In genomic region chr10:59606551-59606961, GRCh38 we compare ENCODE assay signal across 15 cellular contexts.
DNase-seq lines count a peak whose midpoint lies in the region; ATAC-seq, FAIRE-seq and TF ChIP-seq lines count a peak whose summit lies in the region.
"Had no signal": no experiment of that assay in that cellular context is flagged by ENCODE, and none has a peak within 500 bp of the region (broad histone marks: within the 10 kb centered on the region; RNA-seq: fewer than 3 reads in every experiment).

No MANE protein-coding gene starts in this region.

- no peak overlapping the region for H3K4me3 ChIP-seq in HEK293 (ENCODE audit: low read depth, low read length)
- no peak overlapping the region for H3K4me3 ChIP-seq in epithelial cell of esophagus (ENCODE audit: low read length)
- H3K4me3 ChIP-seq in mesendoderm (ENCODE audit: low read length), result no peak overlapping the region
- no peak overlapping the region for H3K4me3 ChIP-seq in spleen
- H3K4me3 ChIP-seq: cardiac muscle cell had no signal

- H3K79me2 ChIP-seq in mesendoderm (ENCODE audit: control insufficient read depth, insufficient read depth, low read length), result no peaks in the 10 kb centered on the region

- TF ChIP-seq POLR2A in spleen (IDR thresholded peaks at IDR 0.05), result no peak

- intact Hi-C loops in spleen (cut with DNase I; ENCODE audit: low total_unique reads), result no loop called here

- no peak overlapping the region for H4K8ac ChIP-seq in mesendoderm (ENCODE audit: low read depth, low read length)

- no peak overlapping the region for H3K4ac ChIP-seq in mesendoderm (ENCODE audit: low read depth, low read length)

- no peak for ATAC-seq in left lobe of liver
- ATAC-seq: Panc1 had no signal

- WGBS in mesendoderm (ENCODE audit: extremely low coverage, insufficient coverage, low lambda C conversion rate), result no CpG with 5 or more reads among the region's 1 CpG
- WGBS in spleen, 5 donors, result 60 to 76% (median 65%) methylated on average over 1 of the region's 1 CpG

- peak; percentile 90 for DNase-seq in NCI-H69 (lab: John Stamatoyannopoulos, UW)
- DNase-seq in epithelial cell of esophagus (ENCODE audit: low read depth), result peak; percentile 67
- DNase-seq in non-pigmented ciliary epithelial cell (ENCODE audit: low read depth), result peak; percentile 13
- no peak for DNase-seq in D721Med (ENCODE audit: insufficient read length, low spot score)
- no peak for DNase-seq in mesendoderm
- no peak for DNase-seq in left lobe of liver (ENCODE audit: low spot score)
- DNase-seq in spleen, result no peak
- DNase-seq: activated effector memory CD4-positive, alpha-beta T cell treated with Interleukin-2 at 50 U/mL for 16 hours; CD4-positive, alpha-beta T cell; NCI-H345; T-helper 9 cell had no signal

- CTCF ChIA-PET in HEK293 (lab: Yijun Ruan, JAX), result interaction anchor here (0.6 to 1.4 kb wide), 2 partner anchors 15 to 654 kb away, joined by 3 to 4 read pairs; no protein-coding TSS in a partner anchor

- no peak overlapping the region for H2BK15ac ChIP-seq in mesendoderm (replicated peaks; ENCODE audit: low read depth)

- TF ChIP-seq CTCF in HEK293 (tag by site-specific recombination; IDR thresholded peaks at IDR 0.05) (no peak), epithelial cell of esophagus (IDR thresholded peaks at IDR 0.05; ENCODE audit: insufficient read depth, low read depth, low read length, missing control alignments) (no peak), D721Med (IDR thresholded peaks at IDR 0.05; ENCODE audit: insufficient read depth, missing control alignments) (no peak), spleen (IDR thresholded peaks at IDR 0.05 in 8 of 11, conservative IDR thresholded peaks at IDR 0.05 in 3 of 11) (no peak)

- H2BK5ac ChIP-seq in mesendoderm (ENCODE audit: low read length), result no peak overlapping the region

- H3K4me1 ChIP-seq in HEK293 (ENCODE audit: control insufficient read depth, insufficient read depth, low read length) (peaks cover 11% of the 10 kb centered on the region; the same call in 1 of the 2 replicates), mesendoderm (ENCODE audit: control insufficient read depth, low read depth, low read length) (no peaks in the 10 kb centered on the region), spleen (no peaks in the 10 kb centered on the region)

- H4K5ac ChIP-seq in mesendoderm (ENCODE audit: low read length), result no peak overlapping the region

- POLR2A ChIA-PET in HEK293 (lab: Yijun Ruan, JAX), result no interaction called here

- H3K9me3 ChIP-seq in HEK293 (ENCODE audit: control insufficient read depth, insufficient read depth, low read depth, low read length) (no peaks in the 10 kb centered on the region), spleen (no peaks in the 10 kb centered on the region)

- H3K27me3 ChIP-seq in mesendoderm (ENCODE audit: insufficient read depth, low read length, poor library complexity) (no peaks in the 10 kb centered on the region), spleen (replicated peaks in 1 of 7) (no peaks in the 10 kb centered on the region)
- H3K27me3 ChIP-seq: cardiac muscle cell had no signal

- H3K36me3 ChIP-seq in HEK293 (ENCODE audit: control insufficient read depth in 2 of 2, insufficient read depth in 1 of 2, low read length in 2 of 2) (no peaks in the 10 kb centered on the region), mesendoderm (ENCODE audit: control insufficient read depth, insufficient read depth, low read length) (no peaks in the 10 kb centered on the region), spleen (no peaks in the 10 kb centered on the region)
- H3K36me3 ChIP-seq: cardiac muscle cell had no signal

- no peak overlapping the region for H3K27ac ChIP-seq in HEK293 (ENCODE audit: extremely low read depth, low read depth, low read length)
- no peak overlapping the region for H3K27ac ChIP-seq in mesendoderm (ENCODE audit: low read depth, low read length)
- H3K27ac ChIP-seq in spleen, result no peak overlapping the region
- H3K27ac ChIP-seq: cardiac muscle cell had no signal

- no peak overlapping the region for H3K4me2 ChIP-seq in mesendoderm (ENCODE audit: low read length)

- H2AK5ac ChIP-seq in mesendoderm (ENCODE audit: low read length), result no peak overlapping the region

- H3K56ac ChIP-seq in mesendoderm (ENCODE audit: low read length), result no peak overlapping the region

- no peak overlapping the region for H3K9ac ChIP-seq in mesendoderm (ENCODE audit: low read length)

- no peak overlapping the region for H3K23ac ChIP-seq in mesendoderm (ENCODE audit: low read length)

- H3K79me1 ChIP-seq in mesendoderm (ENCODE audit: low read length), result no peaks in the 10 kb centered on the region

- FAIRE-seq in D721Med (lab: Jason Lieb, UNC), result no peak
- FAIRE-seq: G401.6 had no signal

- H2BK120ac ChIP-seq in mesendoderm (ENCODE audit: low read depth, low read length), result no peak overlapping the region

- H3K18ac ChIP-seq in mesendoderm (ENCODE audit: low read length), result no peak overlapping the region

TF ChIP-seq in HEK293, 187 proteins besides CTCF, POLR2A, EP300 and RAD21 (continues in another document):
- TF ChIP-seq ZEB2 (tag by site-specific recombination; IDR thresholded peaks at IDR 0.05) (peak; percentile 56; the same call in 1 of the 2 replicates), ZFP3 (tag by site-specific recombination; IDR thresholded peaks at IDR 0.05; ENCODE audit: low read depth) (no peak), YY1 (tag by site-specific recombination; IDR thresholded peaks at IDR 0.05) (no peak), ZNF488 (tag by site-specific recombination; IDR thresholded peaks at IDR 0.05) (peak; percentile 69; the same call in 1 of the 2 replicates), KLF16 (tag by site-specific recombination; IDR thresholded peaks at IDR 0.05) (peak; percentile 77), ZNF121 (tag by site-specific recombination; IDR thresholded peaks at IDR 0.05) (no peak), TRIM28 (IDR thresholded peaks at IDR 0.05; ENCODE audit: borderline replicate concordance, low read length) (no peak), ZBTB44 (tag by site-specific recombination; IDR thresholded peaks at IDR 0.05) (peak; percentile 45; the same call in 1 of the 2 replicates)
- TF ChIP-seq, protein P1, sequence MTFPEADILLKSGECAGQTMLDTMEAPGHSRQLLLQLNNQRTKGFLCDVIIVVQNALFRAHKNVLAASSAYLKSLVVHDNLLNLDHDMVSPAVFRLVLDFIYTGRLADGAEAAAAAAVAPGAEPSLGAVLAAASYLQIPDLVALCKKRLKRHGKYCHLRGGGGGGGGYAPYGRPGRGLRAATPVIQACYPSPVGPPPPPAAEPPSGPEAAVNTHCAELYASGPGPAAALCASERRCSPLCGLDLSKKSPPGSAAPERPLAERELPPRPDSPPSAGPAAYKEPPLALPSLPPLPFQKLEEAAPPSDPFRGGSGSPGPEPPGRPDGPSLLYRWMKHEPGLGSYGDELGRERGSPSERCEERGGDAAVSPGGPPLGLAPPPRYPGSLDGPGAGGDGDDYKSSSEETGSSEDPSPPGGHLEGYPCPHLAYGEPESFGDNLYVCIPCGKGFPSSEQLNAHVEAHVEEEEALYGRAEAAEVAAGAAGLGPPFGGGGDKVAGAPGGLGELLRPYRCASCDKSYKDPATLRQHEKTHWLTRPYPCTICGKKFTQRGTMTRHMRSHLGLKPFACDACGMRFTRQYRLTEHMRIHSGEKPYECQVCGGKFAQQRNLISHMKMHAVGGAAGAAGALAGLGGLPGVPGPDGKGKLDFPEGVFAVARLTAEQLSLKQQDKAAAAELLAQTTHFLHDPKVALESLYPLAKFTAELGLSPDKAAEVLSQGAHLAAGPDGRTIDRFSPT (tag by site-specific recombination; IDR thresholded peaks at IDR 0.05), result no peak
- TF ChIP-seq, protein P2, sequence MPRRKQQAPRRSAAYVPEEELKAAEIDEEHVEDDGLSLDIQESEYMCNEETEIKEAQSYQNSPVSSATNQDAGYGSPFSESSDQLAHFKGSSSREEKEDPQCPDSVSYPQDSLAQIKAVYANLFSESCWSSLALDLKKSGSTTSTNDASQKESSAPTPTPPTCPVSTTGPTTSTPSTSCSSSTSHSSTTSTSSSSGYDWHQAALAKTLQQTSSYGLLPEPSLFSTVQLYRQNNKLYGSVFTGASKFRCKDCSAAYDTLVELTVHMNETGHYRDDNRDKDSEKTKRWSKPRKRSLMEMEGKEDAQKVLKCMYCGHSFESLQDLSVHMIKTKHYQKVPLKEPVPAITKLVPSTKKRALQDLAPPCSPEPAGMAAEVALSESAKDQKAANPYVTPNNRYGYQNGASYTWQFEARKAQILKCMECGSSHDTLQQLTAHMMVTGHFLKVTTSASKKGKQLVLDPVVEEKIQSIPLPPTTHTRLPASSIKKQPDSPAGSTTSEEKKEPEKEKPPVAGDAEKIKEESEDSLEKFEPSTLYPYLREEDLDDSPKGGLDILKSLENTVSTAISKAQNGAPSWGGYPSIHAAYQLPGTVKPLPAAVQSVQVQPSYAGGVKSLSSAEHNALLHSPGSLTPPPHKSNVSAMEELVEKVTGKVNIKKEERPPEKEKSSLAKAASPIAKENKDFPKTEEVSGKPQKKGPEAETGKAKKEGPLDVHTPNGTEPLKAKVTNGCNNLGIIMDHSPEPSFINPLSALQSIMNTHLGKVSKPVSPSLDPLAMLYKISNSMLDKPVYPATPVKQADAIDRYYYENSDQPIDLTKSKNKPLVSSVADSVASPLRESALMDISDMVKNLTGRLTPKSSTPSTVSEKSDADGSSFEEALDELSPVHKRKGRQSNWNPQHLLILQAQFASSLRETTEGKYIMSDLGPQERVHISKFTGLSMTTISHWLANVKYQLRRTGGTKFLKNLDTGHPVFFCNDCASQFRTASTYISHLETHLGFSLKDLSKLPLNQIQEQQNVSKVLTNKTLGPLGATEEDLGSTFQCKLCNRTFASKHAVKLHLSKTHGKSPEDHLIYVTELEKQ (tag by site-specific recombination; IDR thresholded peaks at IDR 0.05; ENCODE audit: borderline replicate concordance), result peak; percentile 82; the same call in 1 of the 2 replicates

Comparison
In these comparisons a context has a peak if more than half of its experiments do, and no peak if none do; other contexts are left out.
1. DNase-seq: peak in NCI-H69 (single experiment), epithelial cell of esophagus (single experiment) and non-pigmented ciliary epithelial cell (single experiment); none in D721Med (single experiment), mesendoderm (single experiment), left lobe of liver (single experiment) and spleen (single experiment).